Comparison of ENCODE assay signal across 7 cellular contexts in the genomic region with DNA sequence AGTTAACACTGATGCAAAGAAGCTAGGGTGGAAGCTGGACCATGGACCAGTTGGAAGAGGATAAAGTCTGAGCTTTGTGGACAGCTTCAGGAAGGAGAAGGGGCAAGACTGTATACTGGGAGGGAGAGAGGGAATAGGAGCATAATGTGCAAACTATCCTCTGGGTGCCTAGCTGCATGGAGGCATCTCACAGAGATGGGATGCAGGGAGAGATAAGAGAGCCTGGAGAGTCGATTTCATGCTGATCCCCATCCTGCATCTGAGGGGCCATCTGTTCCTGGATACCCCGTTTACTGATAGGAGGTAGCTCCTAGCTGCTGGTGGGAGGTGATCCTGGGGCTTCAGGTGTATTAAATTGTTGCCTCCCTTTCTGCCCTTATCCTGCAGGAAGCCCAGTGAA. TPM values are rescaled to one million over a fixed set of nuclear protein-coding genes. Genes with fewer than 3 reads are reported as not detected.
"Had no signal": no experiment of that assay in that cellular context is flagged by ENCODE, and none has a peak within 500 bp of the region (broad histone marks: within the 10 kb centered on the region; RNA-seq: fewer than 3 reads in every experiment).

No MANE protein-coding gene starts in this region.

- H3K27ac Mint-ChIP-seq: IgD-negative memory B cell had no signal

- DNase-seq: IMR-90 had no signal

- H3K4me1 Mint-ChIP-seq: IgD-negative memory B cell had no signal

- H3K36me3 Mint-ChIP-seq: IgD-negative memory B cell had no signal

- H3K27ac ChIP-seq: HL-60 had no signal

- H3K4me3 Mint-ChIP-seq: IgD-negative memory B cell had no signal

- H3K4me3 ChIP-seq: K562 had no signal

RNA-seq across cellular contexts. Expression of gene CYP4F3, which starts 8.8 kb away (rescaled TPM):
- total RNA-seq: IMR-90 had no signal
- polyA plus RNA-seq: IgD-negative memory B cell, IMR-90 had no signal

RNA-seq across cellular contexts. Expression of gene CYP4F12, which starts 23.4 kb away (rescaled TPM):
- total RNA-seq: HT1080, IMR-90, K562 had no signal
- polyA plus RNA-seq: IgD-negative memory B cell, IMR-90, K562 had no signal

RNA-seq across cellular contexts. Expression of gene CYP4F8, which starts 34.5 kb away (rescaled TPM):
- total RNA-seq: HepG2, HT-29, HT1080, IMR-90, K562 had no signal
- polyA plus RNA-seq: HepG2, IgD-negative memory B cell, IMR-90, K562 had no signal
